Comparison of ENCODE assay signal across 1 cellular context in genomic region chr16:50152386-50152806, GRCh38.
TF ChIP-seq lines count a peak whose summit lies in the region.

No MANE protein-coding gene starts in this region.

TF ChIP-seq in H1, 55 proteins besides CTCF, POLR2A, EP300 and RAD21:
- no peak for TF ChIP-seq SUZ12 (IDR thresholded peaks at IDR 0.05; ENCODE audit: low read length)
- TF ChIP-seq HDAC6 (IDR thresholded peaks at IDR 0.05; ENCODE audit: low read depth, low read length) = no peak
- TF ChIP-seq TCF12 (IDR thresholded peaks at IDR 0.05; ENCODE audit: low read depth, low read length) = no peak
- TF ChIP-seq BRCA1 (IDR thresholded peaks at IDR 0.05; ENCODE audit: low read depth, low read length) = no peak
- no peak for TF ChIP-seq CBX8 (IDR thresholded peaks at IDR 0.05; ENCODE audit: borderline replicate concordance, low read depth, low read length)
- TF ChIP-seq E2F6 (IDR thresholded peaks at IDR 0.05) = no peak
- no peak for TF ChIP-seq JUND (IDR thresholded peaks at IDR 0.05; ENCODE audit: low read length)
- no peak for TF ChIP-seq GTF2F1 (IDR thresholded peaks at IDR 0.05; ENCODE audit: borderline replicate concordance, low read depth, low read length)
- TF ChIP-seq KDM4A (IDR thresholded peaks at IDR 0.05; ENCODE audit: low read depth, low read length, severe bottlenecking) = no peak
- peak; percentile 50; the same call in 1 of the 2 replicates for TF ChIP-seq MAX (IDR thresholded peaks at IDR 0.05)
- no peak for TF ChIP-seq MAFK (IDR thresholded peaks at IDR 0.05; ENCODE audit: low read depth, low read length)
- no peak for TF ChIP-seq CREB1 (IDR thresholded peaks at IDR 0.05)
- TF ChIP-seq ZNF274 (IDR thresholded peaks at IDR 0.05; ENCODE audit: borderline replicate concordance, extremely low read depth, low read length) = no peak
- no peak for TF ChIP-seq PHF8 (conservative IDR thresholded peaks at IDR 0.05; ENCODE audit: low read depth, low read length)
- no peak for TF ChIP-seq TAF1 (IDR thresholded peaks at IDR 0.05; ENCODE audit: low read depth, low read length)
- TF ChIP-seq CHD7 (IDR thresholded peaks at IDR 0.05; ENCODE audit: insufficient replicate concordance, low read length) = no peak
- no peak for TF ChIP-seq SIN3A (conservative IDR thresholded peaks at IDR 0.05 in 1 of 2, IDR thresholded peaks at IDR 0.05 in 1 of 2; ENCODE audit: low read depth in 1 of 2, low read length in 2 of 2)
- no peak for TF ChIP-seq SRF (IDR thresholded peaks at IDR 0.05; ENCODE audit: low read depth, low read length)
- TF ChIP-seq RBBP5 (IDR thresholded peaks at IDR 0.05; ENCODE audit: borderline replicate concordance, low read depth, low read length) = peak; percentile 39; the same call in 1 of the 2 replicates
- TF ChIP-seq SP4 (IDR thresholded peaks at IDR 0.05; ENCODE audit: low read length) = no peak
- no peak for TF ChIP-seq CBX5 (IDR thresholded peaks at IDR 0.05; ENCODE audit: low read depth, low read length)
- TF ChIP-seq HDAC2 (IDR thresholded peaks at IDR 0.05; ENCODE audit: borderline replicate concordance in 1 of 2, low read depth in 2 of 2, low read length in 2 of 2) = peak; percentile 27 to 34; a peak in 1 of 4 replicates
